ENCODE assay signal across 21 cellular contexts in the genomic region with DNA sequence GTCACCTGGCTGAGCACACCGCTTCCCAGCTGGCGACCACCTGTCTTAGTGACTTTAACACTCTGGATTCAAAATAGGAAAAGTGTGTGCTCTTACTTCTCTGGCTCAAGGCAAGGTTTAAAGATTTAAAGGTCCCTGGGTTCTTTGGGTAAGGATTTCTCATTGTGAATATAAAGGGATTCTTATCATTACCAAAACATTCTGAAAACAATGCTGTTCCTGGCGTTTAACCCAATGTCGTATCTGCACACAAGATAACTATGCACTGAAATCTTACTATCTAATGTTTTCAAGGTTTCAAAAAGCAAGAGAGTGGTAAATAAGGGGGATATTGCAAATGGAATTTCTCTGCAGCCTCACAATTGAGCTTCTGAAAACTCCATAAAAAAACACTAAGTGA. TPM values are rescaled to one million over a fixed set of nuclear protein-coding genes. Genes with fewer than 3 reads are reported as not detected.
A peak's percentile ranks its signal among the peaks of the same experiment; 100 is the strongest.
DNase-seq lines count a peak whose midpoint lies in the region; TF ChIP-seq lines count a peak whose summit lies in the region.
"Had no signal": no experiment of that assay in that cellular context is flagged by ENCODE, and none has a peak within 500 bp of the region (broad histone marks: within the 10 kb centered on the region; RNA-seq: fewer than 3 reads in every experiment).

No MANE protein-coding gene starts in this region.

- H3K27ac ChIP-seq in HUES64 (ENCODE audit: low read depth, low read length) = peak overlapping the region; percentile 20; the same call in 1 of the 2 replicates
- peak overlapping the region; percentile 1 for H3K27ac ChIP-seq in endodermal cell (ENCODE audit: low read depth, low read length)
- H3K27ac ChIP-seq in neuronal stem cell (replicated peaks; ENCODE audit: low read length) = peak overlapping the region; percentile 26
- H3K27ac ChIP-seq: 22Rv1; BLaER1 treated with 17β-estradiol and CSF1 and Interleukin-3, amounts not matched to agents 10 nM and 100 nM; GM23248 had no signal

- no peak overlapping the region for H3K4ac ChIP-seq in neuronal stem cell (ENCODE audit: low read length)

- H2BK120ac ChIP-seq in neuronal stem cell (ENCODE audit: low read depth, low read length) = no peak overlapping the region

- no peaks in the 10 kb centered on the region for H3K27me3 ChIP-seq in HUES64 (ENCODE audit: insufficient read depth, low read length)
- no peaks in the 10 kb centered on the region for H3K27me3 ChIP-seq in endodermal cell (ENCODE audit: control insufficient read depth, insufficient read depth, low read length, poor library complexity, severe bottlenecking)
- no peaks in the 10 kb centered on the region for H3K27me3 ChIP-seq in neuronal stem cell (ENCODE audit: control insufficient read depth in 3 of 3, insufficient read depth in 3 of 3, low read depth in 1 of 3, low read length in 3 of 3)
- H3K27me3 ChIP-seq: BE2C had no signal

- H2AFZ ChIP-seq in neuronal stem cell (ENCODE audit: low read length) = no peak overlapping the region
- H2AFZ ChIP-seq: GM23248 had no signal

- no peak overlapping the region for H3K4me2 ChIP-seq in neuronal stem cell (ENCODE audit: insufficient read depth, low read length, poor library complexity, severe bottlenecking)
- H3K4me2 ChIP-seq: BLaER1 treated with 17β-estradiol and CSF1 and Interleukin-3, amounts not matched to agents 10 nM and 100 nM had no signal

- H3K4me3 Mint-ChIP-seq in endodermal cell (peak overlapping the region; percentile 9), nephron progenitor cell (no peak overlapping the region)
- H3K4me3 Mint-ChIP-seq: CD14-positive monocyte; CD4-positive, alpha-beta T cell; CD8-positive, alpha-beta memory T cell had no signal

- H3K14ac ChIP-seq in neuronal stem cell (ENCODE audit: low read length) = no peak overlapping the region

- H2BK12ac ChIP-seq in neuronal stem cell (ENCODE audit: low read length) = no peak overlapping the region

- H3K4me3 ChIP-seq in HUES64 (ENCODE audit: low read length) = no peak overlapping the region
- H3K4me3 ChIP-seq in endodermal cell (ENCODE audit: low read length) = peak overlapping the region; percentile 11
- H3K4me3 ChIP-seq in fibroblast of the aortic adventitia (ENCODE audit: low read depth, low read length) = no peak overlapping the region
- H3K4me3 ChIP-seq in neuronal stem cell (ENCODE audit: low read length in 2 of 2) = no peak overlapping the region
- H3K4me3 ChIP-seq: BLaER1 treated with 17β-estradiol and CSF1 and Interleukin-3, amounts not matched to agents 10 nM and 100 nM; GM12878; GM23248 had no signal

- no peak overlapping the region for H4K91ac ChIP-seq in neuronal stem cell (ENCODE audit: low read depth, low read length, poor library complexity)

- TF ChIP-seq CTCF in endodermal cell (conservative IDR thresholded peaks at IDR 0.05) (no peak), fibroblast of the aortic adventitia (IDR thresholded peaks at IDR 0.05; ENCODE audit: insufficient read depth, low read length) (no peak), GM13977 (IDR thresholded peaks at IDR 0.05; ENCODE audit: extremely low read depth, insufficient read depth, missing control alignments) (no peak), nephron progenitor cell (IDR thresholded peaks at IDR 0.05) (no peak)

- H2AK5ac ChIP-seq in neuronal stem cell (ENCODE audit: low read depth, low read length) = no peak overlapping the region

- H3K23ac ChIP-seq in neuronal stem cell (ENCODE audit: low read depth, low read length, poor library complexity) = no peak overlapping the region

- H3K36me3 ChIP-seq in HUES64 (ENCODE audit: insufficient read depth, low read length) (no peaks in the 10 kb centered on the region), endodermal cell (ENCODE audit: control insufficient read depth, insufficient read depth, low read length) (no peaks in the 10 kb centered on the region), neuronal stem cell (replicated peaks in 1 of 2; ENCODE audit: control insufficient read depth in 2 of 2, insufficient read depth in 2 of 2, low read length in 2 of 2) (no peaks in the 10 kb centered on the region)
- H3K36me3 ChIP-seq: BE2C; BLaER1 treated with 17β-estradiol and CSF1 and Interleukin-3, amounts not matched to agents 10 nM and 100 nM had no signal

- in situ Hi-C loops in GM13977 (cut with MboI; ENCODE audit: low pct_unique_long_range_greater_than_20kb, low sequenced_read_pairs, unreplicated experiment) = no loop called here

- no peak overlapping the region for H3K18ac ChIP-seq in neuronal stem cell (ENCODE audit: low read length)

- 87% methylated on average over 2 of the region's 4 CpGs for WGBS in HUES64
- 86% methylated on average over 2 of the region's 4 CpGs; no CpG with 5 or more reads in 1 of the 2 experiments for WGBS in endodermal cell (ENCODE audit: insufficient coverage in 1 of 2, insufficient read length in 1 of 2), 2 experiments
- WGBS in neuronal stem cell (ENCODE audit: extremely low coverage in 2 of 2, insufficient read length in 2 of 2, insufficient replicate concordance in 1 of 2), 2 donors = no CpG with 5 or more reads among the region's 4 CpGs

- H4K8ac ChIP-seq in neuronal stem cell (ENCODE audit: low read depth, low read length) = no peak overlapping the region

- H3K9ac ChIP-seq in HUES64 (ENCODE audit: low read depth, low read length) (no peak overlapping the region), endodermal cell (ENCODE audit: extremely low read depth, low read length, poor library complexity, severe bottlenecking) (peak overlapping the region; percentile 17), neuronal stem cell (ENCODE audit: low read depth, low read length, poor library complexity) (no peak overlapping the region)
- H3K9ac ChIP-seq: BLaER1 treated with 17β-estradiol and CSF1 and Interleukin-3, amounts not matched to agents 10 nM and 100 nM; GM23248 had no signal

- H3K27ac Mint-ChIP-seq in endodermal cell = peak overlapping the region; percentile 93
- no peak overlapping the region for H3K27ac Mint-ChIP-seq in nephron progenitor cell
- H3K27ac Mint-ChIP-seq: CD14-positive monocyte; CD4-positive, alpha-beta T cell; CD8-positive, alpha-beta memory T cell had no signal

- no peaks in the 10 kb centered on the region for H3K79me1 ChIP-seq in neuronal stem cell (ENCODE audit: low read depth, low read length)

- H3K9me3 Mint-ChIP-seq in endodermal cell = peaks cover 13% of the 10 kb centered on the region
- peaks cover 3% of the 10 kb centered on the region for H3K9me3 Mint-ChIP-seq in nephron progenitor cell

- DNase-seq in endodermal cell = no peak
- DNase-seq in fibroblast of the aortic adventitia (ENCODE audit: low read depth) = peak; percentile 76
- DNase-seq in neuronal stem cell (ENCODE audit: low spot score) = no peak
- no peak for DNase-seq in GM13977 (ENCODE audit: low spot score)
- DNase-seq in stimulated activated CD4-positive, alpha-beta T cell treated with anti-CD3 and anti-CD28 coated beads, Interleukin-4, amount 100 ng/mL, for 24 hours = no peak
- DNase-seq in nephron progenitor cell = no peak
- DNase-seq: AML-193; BE2C; CD4-positive, alpha-beta T cell; CD8-positive, alpha-beta memory T cell; DMS 273 treated with DMSO at 0.1 percent for 48 hours; EL; GDM1; GM23248; H7; HCEC 1CT had no signal

- H3K4me1 ChIP-seq in HUES64 (ENCODE audit: insufficient read depth, low read length) = peaks cover 48% of the 10 kb centered on the region
- peaks cover 19% of the 10 kb centered on the region for H3K4me1 ChIP-seq in endodermal cell (ENCODE audit: control insufficient read depth, insufficient read depth, low read length)
- H3K4me1 ChIP-seq in neuronal stem cell (ENCODE audit: control insufficient read depth in 2 of 2, insufficient read depth in 1 of 2, low read depth in 1 of 2, low read length in 2 of 2) = peaks cover 0 to 5% of the 10 kb centered on the region in 2 donors
- H3K4me1 ChIP-seq: BE2C; BLaER1 treated with 17β-estradiol and CSF1 and Interleukin-3, amounts not matched to agents 10 nM and 100 nM had no signal

- H3K27me3 Mint-ChIP-seq in endodermal cell (ENCODE audit: insufficient read depth) = no peaks in the 10 kb centered on the region
- no peaks in the 10 kb centered on the region for H3K27me3 Mint-ChIP-seq in nephron progenitor cell (ENCODE audit: low read depth, poor library complexity)
- H3K27me3 Mint-ChIP-seq: CD4-positive, alpha-beta T cell; CD8-positive, alpha-beta memory T cell had no signal

- no peak overlapping the region for H2BK5ac ChIP-seq in neuronal stem cell (ENCODE audit: low read length)

- peaks cover 41% of the 10 kb centered on the region for H3K4me1 Mint-ChIP-seq in endodermal cell
- peaks cover 18% of the 10 kb centered on the region for H3K4me1 Mint-ChIP-seq in nephron progenitor cell
- H3K4me1 Mint-ChIP-seq: CD14-positive monocyte; CD8-positive, alpha-beta memory T cell had no signal

- H2BK15ac ChIP-seq in neuronal stem cell (ENCODE audit: low read length) = no peak overlapping the region

- H3K9me3 ChIP-seq in HUES64 (ENCODE audit: insufficient read depth, low read depth, low read length) = peaks cover 3% of the 10 kb centered on the region; the same call in 1 of the 2 replicates
- H3K9me3 ChIP-seq in endodermal cell (ENCODE audit: control insufficient read depth, low read length) = peaks cover 22% of the 10 kb centered on the region
- H3K9me3 ChIP-seq in neuronal stem cell (replicated peaks in 1 of 2; ENCODE audit: control insufficient read depth in 2 of 2, insufficient read depth in 1 of 2, low read depth in 1 of 2, low read length in 2 of 2) = no peaks in the 10 kb centered on the region
- H3K9me3 ChIP-seq: BE2C had no signal

- H3K36me3 Mint-ChIP-seq in endodermal cell (ENCODE audit: low read depth) (no peaks in the 10 kb centered on the region), nephron progenitor cell (ENCODE audit: low read depth) (no peaks in the 10 kb centered on the region)
- H3K36me3 Mint-ChIP-seq: CD14-positive monocyte; CD8-positive, alpha-beta memory T cell had no signal

RNA-seq across cellular contexts. Expression of a gene that starts 43.8 kb away (rescaled TPM):
- 6.9 TPM for polyA plus RNA-seq in HUES64 (2013, experiment 1 of 2)
- 6.7 TPM for polyA plus RNA-seq in HUES64 (2013, experiment 2 of 2)
- total RNA-seq in endodermal cell (100 to 1,000 TPM; 132 to 205 TPM), fibroblast of the aortic adventitia (ENCODE audit: low replicate concordance) (10.6 and 12.3 TPM in 2 replicates)
- polyA plus RNA-seq in endodermal cell (2013, experiment 1 of 2) = 31.7 TPM
- polyA plus RNA-seq in endodermal cell (2013, experiment 2 of 2) = 38.4 TPM
- polyA plus RNA-seq in neuronal stem cell (2013, experiment 1 of 2) = 5.5 TPM
- polyA plus RNA-seq in neuronal stem cell (2013, experiment 2 of 2) = 5.7 TPM
- total RNA-seq: CD4-positive, alpha-beta T cell; CD8-positive, alpha-beta memory T cell had no signal
- polyA plus RNA-seq: CD14-positive monocyte; CD8-positive, alpha-beta memory T cell had no signal
